ENCODE assay signal across 8 cellular contexts in genomic region chr1:35505911-35506798, GRCh38. TPM values are rescaled to one million over a fixed set of nuclear protein-coding genes. Genes with fewer than 3 reads are reported as not detected.
A peak's percentile ranks its signal among the peaks of the same experiment; 100 is the strongest.
DNase-seq lines count a peak whose midpoint lies in the region; ATAC-seq and TF ChIP-seq lines count a peak whose summit lies in the region.

No MANE protein-coding gene starts in this region.

- no peak overlapping the region for H3K9ac ChIP-seq in mucosa of rectum (ENCODE audit: low read depth in 1 of 2, low read length in 2 of 2)

- peak; percentile 66 for ATAC-seq in HG02759 (IDR thresholded peaks at IDR 0.05; ENCODE audit: unreplicated experiment)
- ATAC-seq in body of pancreas = peak; percentile 76
- ATAC-seq in GM19023 (IDR thresholded peaks at IDR 0.05; ENCODE audit: unreplicated experiment) = no peak

- TF ChIP-seq CTCF in GM10266 (IDR thresholded peaks at IDR 0.05; ENCODE audit: control insufficient read depth, insufficient read depth, low read depth, missing control alignments) (no peak), body of pancreas (IDR thresholded peaks at IDR 0.05) (no peak)

- TF ChIP-seq POLR2A in body of pancreas (IDR thresholded peaks at IDR 0.05) = no peak

- WGBS in body of pancreas, 2 donors = 78% methylated on average over 4 of the region's 4 CpGs

- H3K27ac ChIP-seq in body of pancreas (peak overlapping the region in 2 of 4 donors; percentile 11 to 31), mucosa of rectum (ENCODE audit: low read depth in 2 of 2, low read length in 2 of 2) (peak overlapping the region; percentile 6 to 19)

- in situ Hi-C loops in SK-MEL-5 (cut with HindIII; ENCODE audit: low pct_unique_long_range_greater_than_20kb, low sequenced_read_pairs) = no loop called here

- H3K9me3 ChIP-seq in body of pancreas (no peaks in the 10 kb centered on the region), mucosa of rectum (ENCODE audit: control insufficient read depth in 2 of 2, low read length in 2 of 2) (no peaks in the 10 kb centered on the region)

- H3K4me1 ChIP-seq in body of pancreas (peaks cover 45% of the 10 kb centered on the region), mucosa of rectum (ENCODE audit: control insufficient read depth in 2 of 2, insufficient read depth in 2 of 2, low read length in 2 of 2) (peaks cover 0 to 5% of the 10 kb centered on the region in 2 donors)

- H3K4me3 ChIP-seq in body of pancreas (no peak overlapping the region), mucosa of rectum (ENCODE audit: low read length in 2 of 2) (no peak overlapping the region)

- intact Hi-C loops in body of pancreas (cut with DNase I) = no loop called here

- DNase-seq in GM10266 (ENCODE audit: extremely low spot score) (peak; percentile 56), SK-MEL-5 (ENCODE audit: low read depth, low spot score) (peak; percentile 4), body of pancreas (peak; percentile 16 to 56 (median 50)), NCI-H2227 treated with DMSO at 0.1 percent for 48 hours (lab: John Stamatoyannopoulos, UW) (no peak), Kasumi-1 (lab: John Stamatoyannopoulos, UW) (no peak)

- no peaks in the 10 kb centered on the region for H3K36me3 ChIP-seq in body of pancreas (replicated peaks in 1 of 2; ENCODE audit: insufficient read depth in 1 of 2, low read depth in 2 of 2)
- peaks cover 4 to 10% of the 10 kb centered on the region in 2 donors for H3K36me3 ChIP-seq in mucosa of rectum (ENCODE audit: control insufficient read depth in 2 of 2, insufficient read depth in 2 of 2, low read length in 2 of 2)

- H3K27me3 ChIP-seq in body of pancreas = no peaks in the 10 kb centered on the region
- H3K27me3 ChIP-seq in mucosa of rectum (ENCODE audit: control insufficient read depth in 2 of 2, insufficient read depth in 2 of 2, low read length in 2 of 2) = no peaks in the 10 kb centered on the region

RNA-seq across cellular contexts. Expression of gene KIAA0319L, which starts 51.0 kb away (rescaled TPM):
- total RNA-seq in SK-MEL-5 (2014; rRNA removed; shearing (Covaris generic)) = 43.8 and 53.4 TPM in 2 replicates
- polyA plus RNA-seq in SK-MEL-5 (2015; cell fraction: cytosol; rRNA removed) = 62.6 and 82.3 TPM in 2 replicates
- polyA plus RNA-seq in SK-MEL-5 (2015; cell fraction: nucleus; rRNA removed) = 102 and 112 TPM in 2 replicates
- 10 to 100 TPM; 61.0 to 74.5 TPM for total RNA-seq in body of pancreas

RNA-seq across cellular contexts. Expression of gene NCDN, which starts 51.4 kb away (rescaled TPM):
- total RNA-seq in SK-MEL-5 (2014; rRNA removed; shearing (Covaris generic)) = 13.4 and 16.2 TPM in 2 replicates
- polyA plus RNA-seq in SK-MEL-5 (2015; cell fraction: cytosol; rRNA removed) = 52.8 and 59.0 TPM in 2 replicates
- polyA plus RNA-seq in SK-MEL-5 (2015; cell fraction: nucleus; rRNA removed) = 45.8 and 48.9 TPM in 2 replicates
- total RNA-seq in body of pancreas = 10 to 100 TPM; 14.3 to 20.1 TPM

Comparison
In these comparisons a context has a peak if more than half of its experiments do, and no peak if none do; other contexts are left out.
1. DNase-seq: peak in GM10266 (single experiment), SK-MEL-5 (single experiment) and body of pancreas (4 of 4); none in NCI-H2227 treated with DMSO at 0.1 percent for 48 hours (single experiment) and Kasumi-1 (0 of 2).